ENCODE assay signal across 28 cellular contexts in the genomic region with DNA sequence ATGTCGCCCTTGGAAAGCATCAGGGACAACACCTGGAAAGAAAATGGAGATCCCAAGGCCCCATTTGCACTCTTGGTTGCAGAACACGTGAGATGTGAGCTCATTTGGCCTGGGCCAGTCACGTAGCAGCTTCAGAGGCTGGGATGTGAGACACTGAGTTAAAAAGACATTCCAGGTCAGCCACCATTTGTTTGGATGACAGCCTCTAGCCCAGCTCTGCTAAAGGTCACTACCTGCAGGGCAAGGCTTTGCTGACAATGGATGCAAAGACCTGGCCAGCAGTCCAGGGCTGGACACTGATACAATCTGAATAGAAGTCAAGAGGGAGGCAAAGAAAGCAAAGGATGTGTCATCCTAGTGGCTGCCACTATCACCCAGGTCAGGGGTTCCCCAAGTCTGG.
"Had no signal": no experiment of that assay in that cellular context is flagged by ENCODE, and none has a peak within 500 bp of the region (broad histone marks: within the 10 kb centered on the region; RNA-seq: fewer than 3 reads in every experiment).

No MANE protein-coding gene starts in this region.

- H3K27me3 ChIP-seq: adrenal gland, body of pancreas, ovary, right atrium auricular region, suprapubic skin, tibial nerve had no signal

- H3K27ac Mint-ChIP-seq: activated naive CD4-positive, alpha-beta T cell treated with anti-CD3 and anti-CD28 coated beads, Interleukin-2, amount 50 U/mL, for 72 hours; activated T-cell treated with anti-CD3 and anti-CD28 coated beads, Interleukin-2, amount 50 U/mL, for 72 hours; effector memory CD8-positive, alpha-beta T cell; mesothelial cell of epicardium; T-helper 2 cell treated with Interferon-gamma antibody and Interleukin-4, amounts not matched to agents 5 μg/mL and 100 μg/mL, for 36 hours had no signal

- H3K36me3 Mint-ChIP-seq: activated naive CD4-positive, alpha-beta T cell treated with anti-CD3 and anti-CD28 coated beads, Interleukin-2, amount 50 U/mL, for 72 hours; mesothelial cell of epicardium; naive B cell had no signal

- H3K9me3 Mint-ChIP-seq: activated naive CD4-positive, alpha-beta T cell treated with anti-CD3 and anti-CD28 coated beads, Interleukin-2, amount 50 U/mL, for 72 hours; activated T-cell treated with anti-CD3 and anti-CD28 coated beads, Interleukin-2, amount 50 U/mL, for 72 hours; effector memory CD8-positive, alpha-beta T cell; mesothelial cell of epicardium; naive B cell; T-helper 2 cell treated with Interferon-gamma antibody and Interleukin-4, amounts not matched to agents 5 μg/mL and 100 μg/mL, for 36 hours had no signal

- H3K9me3 ChIP-seq: adrenal gland, body of pancreas, ovary, right atrium auricular region, suprapubic skin, tibial nerve had no signal

- FAIRE-seq: endothelial cell of umbilical vein, kidney had no signal

- H3K27me3 Mint-ChIP-seq: effector memory CD8-positive, alpha-beta T cell; naive B cell had no signal

- H3K4me1 Mint-ChIP-seq: mesothelial cell of epicardium had no signal

- H3K4me3 Mint-ChIP-seq: activated T-cell treated with anti-CD3 and anti-CD28 coated beads, Interleukin-2, amount 50 U/mL, for 72 hours; effector memory CD8-positive, alpha-beta T cell; mesothelial cell of epicardium; naive B cell; T-helper 2 cell treated with Interferon-gamma antibody and Interleukin-4, amounts not matched to agents 5 μg/mL and 100 μg/mL, for 36 hours had no signal

- H3K4me1 ChIP-seq: adrenal gland, body of pancreas, right atrium auricular region, tibial nerve had no signal

- DNase-seq: activated CD4-positive, alpha-beta T cell treated with anti-CD3 and anti-CD28 coated beads for 4 hours; activated CD4-positive, alpha-beta T cell treated with anti-CD3 and anti-CD28 coated beads, Interleukin-2, amount 50 U/mL, for 4 hours; activated CD4-positive, CD25-positive, alpha-beta regulatory T cell; activated naive CD4-positive, alpha-beta T cell; activated T-cell treated with anti-CD3 and anti-CD28 coated beads for 4 hours; activated T-cell treated with anti-CD3 and anti-CD28 coated beads, Interleukin-2, amount 50 U/mL, for 72 hours; adrenal gland; aorta; body of pancreas; cortex of kidney; effector memory CD8-positive, alpha-beta T cell; foreskin fibroblast; head of caudate nucleus; hippocampal formation; kidney; left colon; naive B cell; ovary; stimulated activated CD4-positive, alpha-beta T cell treated with anti-CD3 and anti-CD28 coated beads, Interleukin-15, amount 100 ng/mL, for 24 hours; stimulated activated CD4-positive, alpha-beta T cell treated with anti-CD3 and anti-CD28 coated beads, Interleukin-2, amount 100 ng/mL, for 24 hours; stimulated activated naive CD4-positive, alpha-beta T cell had no signal

- H3K27ac ChIP-seq: adrenal gland, body of pancreas, ovary, right atrium auricular region, suprapubic skin, tibial nerve had no signal

- H3K4me3 ChIP-seq: adrenal gland, body of pancreas, ovary, right atrium auricular region, suprapubic skin, tibial nerve had no signal

- H3K36me3 ChIP-seq: adrenal gland, ovary, right atrium auricular region, suprapubic skin, tibial nerve had no signal
